8 cellular contexts compared by ENCODE assay signal in the genomic region with DNA sequence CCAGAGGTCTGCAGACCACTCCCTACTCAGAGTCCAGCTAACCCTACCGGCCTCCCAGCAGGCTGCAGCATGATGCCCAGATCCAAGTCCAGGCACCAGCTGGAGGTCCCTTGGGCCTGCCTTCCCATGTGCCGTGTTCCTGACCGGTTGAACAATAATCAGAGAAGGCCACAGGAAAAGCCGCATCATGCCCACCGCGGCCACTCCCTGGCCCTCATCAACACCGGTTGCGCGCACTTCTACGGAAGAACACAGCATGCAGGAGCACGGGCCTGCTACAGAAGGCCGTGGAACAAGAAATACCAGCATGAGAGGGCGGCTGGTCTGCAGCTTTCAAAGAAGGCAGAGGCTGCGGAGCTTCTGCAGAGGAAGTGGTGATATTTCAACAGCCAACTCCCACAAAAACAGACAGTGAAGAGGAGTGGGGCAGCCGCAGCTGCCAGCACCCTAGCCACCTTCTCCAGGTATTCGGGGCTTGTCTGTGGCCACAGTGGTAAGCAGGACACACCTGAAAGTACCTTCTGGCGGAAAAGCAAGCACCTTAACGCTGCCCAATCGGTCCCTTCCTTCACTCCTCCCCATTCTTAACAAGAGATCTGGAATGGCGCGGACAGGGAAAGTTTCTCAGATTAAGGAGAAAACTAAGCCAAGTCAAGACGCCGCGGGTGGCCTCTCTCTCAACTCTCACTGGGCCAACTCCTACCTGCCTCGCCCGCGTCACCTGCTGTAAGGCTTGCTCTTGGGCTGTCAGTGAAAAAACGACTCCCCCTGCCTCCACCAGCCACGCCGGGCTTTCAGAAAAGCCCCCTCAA.
DNase-seq lines count a peak whose midpoint lies in the region; ATAC-seq and TF ChIP-seq lines count a peak whose summit lies in the region.

No MANE protein-coding gene starts in this region.

- peaks cover 18% of the 10 kb centered on the region for H3K4me1 ChIP-seq in iPS DF 6.9 (ENCODE audit: control insufficient read depth, insufficient read depth, low read length)

- H3K27me3 ChIP-seq in iPS DF 6.9 (ENCODE audit: control insufficient read depth, insufficient read depth, low read length): peaks cover 5% of the 10 kb centered on the region; the same call in 1 of the 2 replicates

- H3K4me3 ChIP-seq in iPS DF 6.9 (ENCODE audit: low read length): peak overlapping the region; percentile 77; the same call in 1 of the 2 replicates

- H3K27ac ChIP-seq in iPS DF 6.9 (ENCODE audit: low read length): no peak overlapping the region

- no peaks in the 10 kb centered on the region for H3K36me3 ChIP-seq in iPS DF 6.9 (ENCODE audit: control insufficient read depth, insufficient read depth, low read length)

- no CpG with 5 or more reads among the region's 30 CpGs for WGBS in iPS DF 6.9 (ENCODE audit: insufficient coverage, insufficient read length)

- peaks cover 6% of the 10 kb centered on the region for H3K36me3 Mint-ChIP-seq in stimulated activated memory B cell treated with anti-CD40 and anti-IgM and Interleukin-4, amounts not matched to agents 10 μg/mL and 1 μg/mL and 100 μg/mL, for 72 hours

- no peak overlapping the region for H3K27ac Mint-ChIP-seq in stimulated activated memory B cell treated with anti-CD40 and anti-IgM and Interleukin-4, amounts not matched to agents 10 μg/mL and 1 μg/mL and 100 μg/mL, for 72 hours

- H3K4me1 Mint-ChIP-seq in stimulated activated memory B cell treated with anti-CD40 and anti-IgM and Interleukin-4, amounts not matched to agents 10 μg/mL and 1 μg/mL and 100 μg/mL, for 72 hours: peaks cover 21% of the 10 kb centered on the region

- H3K4me3 Mint-ChIP-seq in stimulated activated memory B cell treated with anti-CD40 and anti-IgM and Interleukin-4, amounts not matched to agents 10 μg/mL and 1 μg/mL and 100 μg/mL, for 72 hours: peak overlapping the region; percentile 32

- peaks cover 4% of the 10 kb centered on the region for H3K9me3 Mint-ChIP-seq in stimulated activated memory B cell treated with anti-CD40 and anti-IgM and Interleukin-4, amounts not matched to agents 10 μg/mL and 1 μg/mL and 100 μg/mL, for 72 hours

- H3K9me3 ChIP-seq in iPS DF 6.9 (ENCODE audit: control insufficient read depth, insufficient read depth, low read length): no peaks in the 10 kb centered on the region

- DNase-seq in SHP77 (lab: John Stamatoyannopoulos, UW) (peak; percentile 16 to 43), SHP77 treated with DMSO at 0.1 percent for 48 hours (lab: John Stamatoyannopoulos, UW) (no peak), iPS DF 6.9 (ENCODE audit: low read depth, low spot score) (no peak), activated gamma-delta T cell (lab: John Stamatoyannopoulos, UW) (no peak)

- H3K27me3 Mint-ChIP-seq in stimulated activated memory B cell treated with anti-CD40 and anti-IgM and Interleukin-4, amounts not matched to agents 10 μg/mL and 1 μg/mL and 100 μg/mL, for 72 hours: peaks cover 52% of the 10 kb centered on the region

- peak; percentile 14; the same call in 1 of the 3 replicates for ATAC-seq in SK-N-SH treated with all-trans-retinoic acid at 6 μM for 48 hours
- ATAC-seq in stimulated activated memory B cell treated with anti-CD40 and anti-IgM and Interleukin-4, amounts not matched to agents 10 μg/mL and 1 μg/mL and 100 μg/mL, for 72 hours: no peak
- ATAC-seq in GM19452 (IDR thresholded peaks at IDR 0.05; ENCODE audit: unreplicated experiment): no peak
- no peak for ATAC-seq in HG02678 (IDR thresholded peaks at IDR 0.05; ENCODE audit: unreplicated experiment)

TF ChIP-seq in SK-N-SH treated with all-trans-retinoic acid at 6 μM for 48 hours, 23 proteins besides CTCF, POLR2A, EP300 and RAD21:
- TF ChIP-seq BACH2 (CRISPR knock-in tag; IDR thresholded peaks at IDR 0.05; ENCODE audit: borderline replicate concordance): no peak
- TF ChIP-seq, protein P1, sequence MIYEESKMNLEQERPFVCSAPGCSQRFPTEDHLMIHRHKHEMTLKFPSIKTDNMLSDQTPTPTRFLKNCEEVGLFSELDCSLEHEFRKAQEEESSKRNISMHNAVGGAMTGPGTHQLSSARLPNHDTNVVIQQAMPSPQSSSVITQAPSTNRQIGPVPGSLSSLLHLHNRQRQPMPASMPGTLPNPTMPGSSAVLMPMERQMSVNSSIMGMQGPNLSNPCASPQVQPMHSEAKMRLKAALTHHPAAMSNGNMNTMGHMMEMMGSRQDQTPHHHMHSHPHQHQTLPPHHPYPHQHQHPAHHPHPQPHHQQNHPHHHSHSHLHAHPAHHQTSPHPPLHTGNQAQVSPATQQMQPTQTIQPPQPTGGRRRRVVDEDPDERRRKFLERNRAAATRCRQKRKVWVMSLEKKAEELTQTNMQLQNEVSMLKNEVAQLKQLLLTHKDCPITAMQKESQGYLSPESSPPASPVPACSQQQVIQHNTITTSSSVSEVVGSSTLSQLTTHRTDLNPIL (CRISPR knock-in tag; IDR thresholded peaks at IDR 0.05; ENCODE audit: low read depth): no peak
- no peak for TF ChIP-seq ARNTL (CRISPR knock-in tag; IDR thresholded peaks at IDR 0.05; ENCODE audit: borderline replicate concordance, low read depth)
TF ChIP-seq in SK-N-SH treated with all-trans-retinoic acid at 6 μM for 48 hours: peak in this region for 0.

Comparison
In these comparisons a context has a peak if more than half of its experiments do, and no peak if none do; other contexts are left out.
1. DNase-seq: peak in SHP77 (2 of 2); none in SHP77 treated with DMSO at 0.1 percent for 48 hours (single experiment), iPS DF 6.9 (single experiment) and activated gamma-delta T cell (single experiment).